1 cellular context compared by ENCODE assay signal in genomic region chr1:198492872-198493271, GRCh38.
TF ChIP-seq lines count a peak whose summit lies in the region.

No MANE protein-coding gene starts in this region.

TF ChIP-seq in SK-N-SH, 30 proteins besides CTCF, POLR2A, EP300 and RAD21 (continued from another document):
- TF ChIP-seq PBX3 (IDR thresholded peaks at IDR 0.05) (peak; percentile 98), FOXJ3 (CRISPR knock-in tag; IDR thresholded peaks at IDR 0.05) (no peak), NFIC (IDR thresholded peaks at IDR 0.05; ENCODE audit: borderline replicate concordance) (peak; percentile 97), RCOR1 (IDR thresholded peaks at IDR 0.05; ENCODE audit: low read length) (no peak), JUND (IDR thresholded peaks at IDR 0.05) (peak; percentile 94), EZH2phosphoT487 (IDR thresholded peaks at IDR 0.05; ENCODE audit: borderline replicate concordance, low read depth) (no peak), MXI1 (IDR thresholded peaks at IDR 0.05; ENCODE audit: low read depth, low read length) (no peak), USF1 (IDR thresholded peaks at IDR 0.05; ENCODE audit: borderline replicate concordance, low read depth) (no peak), USF2 (IDR thresholded peaks at IDR 0.05; ENCODE audit: borderline replicate concordance, low read depth, low read length) (no peak)
